Comparison of ENCODE assay signal across 18 cellular contexts in genomic region chr2:66547113-66547512, GRCh38.
A peak's percentile ranks its signal among the peaks of the same experiment; 100 is the strongest.
DNase-seq lines count a peak whose midpoint lies in the region; ATAC-seq, FAIRE-seq and TF ChIP-seq lines count a peak whose summit lies in the region.
"Had no signal": no experiment of that assay in that cellular context is flagged by ENCODE, and none has a peak within 500 bp of the region (broad histone marks: within the 10 kb centered on the region; RNA-seq: fewer than 3 reads in every experiment).

No MANE protein-coding gene starts in this region.

- H3K27me3 Mint-ChIP-seq in astrocyte (ENCODE audit: low read depth, unreplicated experiment), result peaks cover 4% of the 10 kb centered on the region

- no peak for TF ChIP-seq POLR2A in HepG2 (IDR thresholded peaks at IDR 0.05; ENCODE audit: insufficient read depth in 1 of 2, low read depth in 2 of 2, low read length in 2 of 2)

- CTCF ChIA-PET in HepG2 (lab: Yijun Ruan, JAX; ENCODE audit: low intra/inter-chr PET ratio, low total read pairs), result no interaction called here

- H3K27ac ChIP-seq in liver (ENCODE audit: low read depth in 1 of 2, low read length in 2 of 2) (no peak overlapping the region), HepG2 (ENCODE audit: extremely low read length, insufficient read depth, low read length) (no peak overlapping the region), astrocyte (ENCODE audit: low read depth, low read length) (no peak overlapping the region)
- H3K27ac ChIP-seq: BLaER1 had no signal

- DNase-seq in HepG2 (ENCODE audit: low spot score) (no peak), astrocyte (ENCODE audit: low read depth) (peak; percentile 45), iris pigment epithelial cell (ENCODE audit: low read depth) (peak; percentile 54), DMS79 (lab: John Stamatoyannopoulos, UW) (no peak), AG08395 (ENCODE audit: low spot score) (no peak)
- no peak for DNase-seq in stimulated activated CD4-positive, alpha-beta T cell treated with anti-CD3 and anti-CD28 coated beads, Interleukin-15, amount 100 ng/mL, for 24 hours
- DNase-seq in central memory CD4-positive, alpha-beta T cell, result no peak
- DNase-seq: Calu3; CD8-positive, alpha-beta T cell; KG1; OCI-M1; SHP77; SK-N-SH had no signal

- no peak for ATAC-seq in HepG2
- ATAC-seq: CD8-positive, alpha-beta T cell; GM23338; HCT116 had no signal

- FAIRE-seq in HepG2 (lab: Jason Lieb, UNC) (no peak), astrocyte (lab: Jason Lieb, UNC) (no peak)
- FAIRE-seq: GM12891 had no signal

- H3K36me3 Mint-ChIP-seq in astrocyte (ENCODE audit: low read depth, unreplicated experiment), result no peaks in the 10 kb centered on the region
- H3K36me3 Mint-ChIP-seq: CD8-positive, alpha-beta T cell had no signal

- H3K9me3 Mint-ChIP-seq in astrocyte (ENCODE audit: unreplicated experiment), result no peaks in the 10 kb centered on the region
- H3K9me3 Mint-ChIP-seq: CD8-positive, alpha-beta T cell; GM23338 had no signal

- TF ChIP-seq RAD21 in liver (IDR thresholded peaks at IDR 0.05) (peak in 1 of 2 donors; percentile 4), HepG2 (CRISPR knock-in tag; IDR thresholded peaks at IDR 0.05) (no peak)

- H3K27me3 ChIP-seq in liver (ENCODE audit: control insufficient read depth in 4 of 4, insufficient read depth in 4 of 4, low read length in 3 of 4) (no peaks in the 10 kb centered on the region), HepG2 (ENCODE audit: control insufficient read depth in 1 of 2, insufficient read depth in 2 of 2, low read length in 2 of 2) (no peaks in the 10 kb centered on the region), astrocyte (ENCODE audit: insufficient read depth, low read length) (no peaks in the 10 kb centered on the region)
- H3K27me3 ChIP-seq: BLaER1 had no signal

- H3K9me3 ChIP-seq in liver (ENCODE audit: control insufficient read depth in 4 of 4, low read length in 3 of 4) (no peaks in the 10 kb centered on the region), HepG2 (ENCODE audit: low read length) (no peaks in the 10 kb centered on the region), astrocyte (ENCODE audit: insufficient read depth, low read depth, low read length) (no peaks in the 10 kb centered on the region)
- H3K9me3 ChIP-seq: BLaER1, SK-N-SH had no signal

- H3K4me1 Mint-ChIP-seq in astrocyte (ENCODE audit: low read depth, unreplicated experiment), result no peaks in the 10 kb centered on the region

- H4K20me1 ChIP-seq in HepG2 (ENCODE audit: insufficient read depth, low read length), result no peaks in the 10 kb centered on the region
- H4K20me1 ChIP-seq in astrocyte (ENCODE audit: insufficient read depth, low read length), result peaks cover 11% of the 10 kb centered on the region
- H4K20me1 ChIP-seq: BLaER1 had no signal

- WGBS in liver, result 39% methylated on average over 2 of the region's 2 CpGs
- 61% methylated on average over 2 of the region's 2 CpGs for WGBS in HepG2 (ENCODE audit: low lambda C conversion rate)

- H3K27ac Mint-ChIP-seq in astrocyte (ENCODE audit: unreplicated experiment), result no peak overlapping the region
- H3K27ac Mint-ChIP-seq: CD8-positive, alpha-beta T cell; GM23338 had no signal

- in situ Hi-C loops in HepG2 (cut with HindIII; ENCODE audit: extremely low pct_ligation_motif_present, low pct_unique_long_range_greater_than_20kb), result no loop called here

- H3K4me1 ChIP-seq in liver (ENCODE audit: control insufficient read depth in 4 of 4, insufficient read depth in 4 of 4, low read length in 3 of 4) (peaks cover 3 to 18% (median 11%) of the 10 kb centered on the region in 4 donors), HepG2 (ENCODE audit: insufficient read depth, low read length) (peaks cover 6% of the 10 kb centered on the region), astrocyte (ENCODE audit: insufficient read depth, low read length) (no peaks in the 10 kb centered on the region)
- H3K4me1 ChIP-seq: BLaER1 had no signal

- no peak for TF ChIP-seq CTCF in liver (IDR thresholded peaks at IDR 0.05; ENCODE audit: low read depth, low read length, missing input control)
- no peak for TF ChIP-seq CTCF in HepG2 (CRISPR knock-in tag; IDR thresholded peaks at IDR 0.05)
- no peak for TF ChIP-seq CTCF in astrocyte (IDR thresholded peaks at IDR 0.05; ENCODE audit: insufficient read depth, low read depth, low read length)

- no TSS peak for BruUV-seq in HepG2 (replicated peaks; lab: Mats Ljungman, UMichigan)

- H3K36me3 ChIP-seq in liver (ENCODE audit: control insufficient read depth in 4 of 4, insufficient read depth in 3 of 4, low read depth in 1 of 4, low read length in 3 of 4) (no peaks in the 10 kb centered on the region), HepG2 (replicated peaks in 1 of 2; ENCODE audit: control insufficient read depth in 1 of 2, insufficient read depth in 2 of 2, low read length in 2 of 2) (no peaks in the 10 kb centered on the region), astrocyte (ENCODE audit: insufficient read depth, low read length) (peaks cover 2% of the 10 kb centered on the region)
- H3K36me3 ChIP-seq: BLaER1 had no signal

- no peak overlapping the region for H3K4me3 Mint-ChIP-seq in astrocyte (ENCODE audit: unreplicated experiment)
- H3K4me3 Mint-ChIP-seq: CD8-positive, alpha-beta T cell; GM23338 had no signal

- intact Hi-C loops in HepG2 (cut with micrococcal nuclease; ENCODE audit: unreplicated experiment), result no loop called here

- no peaks in the 10 kb centered on the region for H3K79me2 ChIP-seq in HepG2 (ENCODE audit: insufficient read depth, low read length)
- no peaks in the 10 kb centered on the region for H3K79me2 ChIP-seq in astrocyte (ENCODE audit: insufficient read depth, low read length)

- TF ChIP-seq EP300 in HepG2 (IDR thresholded peaks at IDR 0.05; ENCODE audit: low read depth in 2 of 2, low read length in 2 of 2) (no peak), HepG2 (CRISPR knock-in tag; IDR thresholded peaks at IDR 0.05; ENCODE audit: borderline replicate concordance) (no peak)

- no peak overlapping the region for H3K9ac ChIP-seq in liver (ENCODE audit: low read depth in 1 of 2, low read length in 2 of 2)
- H3K9ac ChIP-seq in HepG2 (ENCODE audit: insufficient read depth, low read depth, low read length), result no peak overlapping the region
- no peak overlapping the region for H3K9ac ChIP-seq in astrocyte (ENCODE audit: low read length)
- H3K9ac ChIP-seq: BLaER1, SK-N-SH had no signal

- H3K4me3 ChIP-seq in liver (ENCODE audit: low read depth in 1 of 3, low read length in 3 of 3) (no peak overlapping the region), HepG2 (replicated peaks in 1 of 3; ENCODE audit: insufficient read depth in 1 of 3, low read depth in 2 of 3, low read length in 3 of 3) (no peak overlapping the region), astrocyte (ENCODE audit: insufficient read depth, low read depth, low read length) (no peak overlapping the region)
- H3K4me3 ChIP-seq: BLaER1, GM23338 had no signal

- H2AFZ ChIP-seq in HepG2 (ENCODE audit: low read length) (no peak overlapping the region), astrocyte (ENCODE audit: low read depth, low read length) (no peak overlapping the region)
- H2AFZ ChIP-seq: GM23338 had no signal

- no peak overlapping the region for H3K4me2 ChIP-seq in HepG2 (ENCODE audit: low read depth, low read length)
- no peak overlapping the region for H3K4me2 ChIP-seq in astrocyte (ENCODE audit: low read length)
- H3K4me2 ChIP-seq: BLaER1, GM23338, SK-N-SH had no signal

- POLR2A ChIA-PET in HepG2 (lab: Yijun Ruan, JAX), result no interaction called here

TF ChIP-seq in liver, 16 proteins besides CTCF, POLR2A, EP300 and RAD21 (continues in another document):
- TF ChIP-seq ZBTB33 (IDR thresholded peaks at IDR 0.05) (no peak), HNF4A (conservative IDR thresholded peaks at IDR 0.05) (peak in 1 of 2 donors; percentile 16)

TF ChIP-seq in HepG2, 621 proteins besides CTCF, POLR2A, EP300 and RAD21:
- TF ChIP-seq KAT2B (IDR thresholded peaks at IDR 0.05; ENCODE audit: borderline replicate concordance, low read depth, low read length) (no peak), GTF2F1 (IDR thresholded peaks at IDR 0.05; ENCODE audit: low read length) (no peak), XRCC5 (optimal IDR thresholded peaks at IDR 0.05; ENCODE audit: low read length) (no peak), ZNF260 (CRISPR knock-in tag; IDR thresholded peaks at IDR 0.05; ENCODE audit: borderline replicate concordance, low read depth) (no peak), MAZ (IDR thresholded peaks at IDR 0.05; ENCODE audit: borderline replicate concordance, low read depth, low read length) (no peak), MAZ (CRISPR knock-in tag; IDR thresholded peaks at IDR 0.05; ENCODE audit: low read depth) (no peak)

Comparison
In these comparisons a context has a peak if more than half of its experiments do, and no peak if none do; other contexts are left out.
1. DNase-seq: peak in astrocyte (single experiment) and iris pigment epithelial cell (single experiment); none in HepG2 (single experiment), stimulated activated CD4-positive, alpha-beta T cell treated with anti-CD3 and anti-CD28 coated beads, Interleukin-15, amount 100 ng/mL, for 24 hours (single experiment), central memory CD4-positive, alpha-beta T cell (single experiment), DMS79 (single experiment) and AG08395 (single experiment).